Comparison of ENCODE assay signal across 11 cellular contexts in the genomic region with DNA sequence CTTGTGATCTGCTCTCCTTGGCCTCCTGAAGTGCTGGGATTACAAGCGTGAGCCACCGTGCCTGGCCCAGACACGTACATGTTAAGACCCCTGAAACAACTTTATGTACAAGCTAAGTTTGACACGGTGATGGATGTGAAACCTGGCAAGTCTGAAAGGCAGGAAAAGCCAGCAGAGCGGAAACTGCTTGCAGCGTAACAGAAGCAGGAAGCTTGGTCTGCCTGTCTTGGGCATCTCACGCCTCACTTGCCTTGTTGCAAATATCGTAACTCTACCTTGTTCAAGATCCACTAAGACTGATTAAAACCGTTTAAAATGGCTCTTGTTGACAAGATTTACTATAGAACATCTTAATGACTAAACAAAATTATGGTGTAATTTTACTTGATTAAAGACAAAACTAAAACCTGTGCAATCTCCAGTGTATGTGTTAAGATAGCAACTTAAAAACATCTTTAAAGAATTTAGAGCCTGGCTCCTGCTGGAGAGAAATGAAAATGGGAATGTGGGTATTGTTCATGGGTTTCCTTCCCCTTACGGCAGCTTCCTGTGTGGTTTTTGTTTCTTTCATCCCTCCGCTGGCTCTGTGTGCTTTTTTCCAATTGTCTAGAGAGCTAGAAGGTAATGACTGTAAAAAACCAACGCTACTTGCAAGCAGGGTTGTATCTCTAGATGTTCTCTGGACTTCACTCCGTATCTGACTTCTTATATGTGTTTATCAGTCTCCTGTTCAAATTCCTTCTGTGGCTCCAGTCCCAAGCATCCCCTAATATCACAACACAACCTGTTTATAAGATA.
DNase-seq lines count a peak whose midpoint lies in the region; ATAC-seq and TF ChIP-seq lines count a peak whose summit lies in the region.
"Had no signal": no experiment of that assay in that cellular context is flagged by ENCODE, and none has a peak within 500 bp of the region (broad histone marks: within the 10 kb centered on the region; RNA-seq: fewer than 3 reads in every experiment).

No MANE protein-coding gene starts in this region.

- H3K4me2 ChIP-seq in Loucy (ENCODE audit: low read depth, low read length, poor library complexity, severe bottlenecking) = peak overlapping the region; percentile 74
- no peak overlapping the region for H3K4me2 ChIP-seq in neuronal stem cell (ENCODE audit: insufficient read depth, low read length, poor library complexity, severe bottlenecking)

- no peaks in the 10 kb centered on the region for H3K79me1 ChIP-seq in neuronal stem cell (ENCODE audit: low read depth, low read length)

- H4K20me1 ChIP-seq in Loucy (ENCODE audit: insufficient read depth, low read length, poor library complexity, severe bottlenecking) = no peaks in the 10 kb centered on the region

- DNase-seq in NCI-H510A treated with DMSO at 0.1 percent for 48 hours (lab: John Stamatoyannopoulos, UW) (peak; percentile 29), NCI-H510A (lab: John Stamatoyannopoulos, UW) (no peak), neuronal stem cell (ENCODE audit: low spot score) (no peak), DMS153 treated with DMSO at 0.1 percent for 48 hours (lab: John Stamatoyannopoulos, UW; ENCODE audit: unreplicated experiment) (no peak)
- DNase-seq: DMS53, mesendoderm, NCI-H446 treated with DMSO at 0.1 percent for 48 hours had no signal

- H3K27me3 ChIP-seq in Loucy (ENCODE audit: insufficient read depth, low read length, poor library complexity, severe bottlenecking) (no peaks in the 10 kb centered on the region), neuronal stem cell (ENCODE audit: control insufficient read depth in 3 of 3, insufficient read depth in 3 of 3, low read depth in 1 of 3, low read length in 3 of 3) (no peaks in the 10 kb centered on the region)

- peak overlapping the region; percentile 68 for H3K4me3 Mint-ChIP-seq in activated naive CD8-positive, alpha-beta T cell

- no peak overlapping the region for H2BK120ac ChIP-seq in neuronal stem cell (ENCODE audit: low read depth, low read length)

- no peak overlapping the region for H2BK5ac ChIP-seq in neuronal stem cell (ENCODE audit: low read length)

- no peaks in the 10 kb centered on the region for H3K9me2 ChIP-seq in Loucy (replicated peaks; ENCODE audit: low read depth, low read length)

- H3K9me3 ChIP-seq in Loucy (ENCODE audit: insufficient read depth, low read depth, low read length) (no peaks in the 10 kb centered on the region), neuronal stem cell (replicated peaks in 1 of 2; ENCODE audit: control insufficient read depth in 2 of 2, insufficient read depth in 1 of 2, low read depth in 1 of 2, low read length in 2 of 2) (no peaks in the 10 kb centered on the region)

- peak overlapping the region; percentile 23 for H3K27ac Mint-ChIP-seq in activated naive CD8-positive, alpha-beta T cell

- H3K27ac ChIP-seq in neuronal stem cell (replicated peaks; ENCODE audit: low read length) = no peak overlapping the region

- H2AK5ac ChIP-seq in neuronal stem cell (ENCODE audit: low read depth, low read length) = no peak overlapping the region

- no peaks in the 10 kb centered on the region for H3K36me3 ChIP-seq in Loucy (ENCODE audit: insufficient read depth, low read length)
- no peaks in the 10 kb centered on the region for H3K36me3 ChIP-seq in neuronal stem cell (replicated peaks in 1 of 2; ENCODE audit: control insufficient read depth in 2 of 2, insufficient read depth in 2 of 2, low read length in 2 of 2)

- H2AFZ ChIP-seq in Loucy (ENCODE audit: low read length) = peak overlapping the region; percentile 44
- peak overlapping the region; percentile 5 for H2AFZ ChIP-seq in neuronal stem cell (ENCODE audit: low read length)

- H3K36me3 Mint-ChIP-seq in activated naive CD8-positive, alpha-beta T cell = no peaks in the 10 kb centered on the region

- H3K4me3 ChIP-seq in Loucy (ENCODE audit: low read length, poor library complexity, severe bottlenecking) (peak overlapping the region; percentile 61), neuronal stem cell (ENCODE audit: low read length in 2 of 2) (no peak overlapping the region)

- no peaks in the 10 kb centered on the region for H3K79me2 ChIP-seq in Loucy (ENCODE audit: insufficient read depth, low read length)

- H3K9ac ChIP-seq in Loucy (ENCODE audit: low read depth, low read length, poor library complexity, severe bottlenecking) (peak overlapping the region; percentile 14), neuronal stem cell (ENCODE audit: low read depth, low read length, poor library complexity) (no peak overlapping the region)

- H3K4ac ChIP-seq in neuronal stem cell (ENCODE audit: low read length) = no peak overlapping the region

- H3K14ac ChIP-seq in neuronal stem cell (ENCODE audit: low read length) = no peak overlapping the region

- H2BK12ac ChIP-seq in neuronal stem cell (ENCODE audit: low read length) = no peak overlapping the region

- WGBS in neuronal stem cell (ENCODE audit: extremely low coverage in 2 of 2, insufficient read length in 2 of 2, insufficient replicate concordance in 1 of 2), 2 donors = no CpG with 5 or more reads among the region's 13 CpGs

- H4K91ac ChIP-seq in neuronal stem cell (ENCODE audit: low read depth, low read length, poor library complexity) = no peak overlapping the region

- H3F3A ChIP-seq in Loucy (ENCODE audit: low read depth) = no peaks in the 10 kb centered on the region

- H3K27me3 Mint-ChIP-seq in activated naive CD8-positive, alpha-beta T cell = no peaks in the 10 kb centered on the region

- ATAC-seq in HG03439 (IDR thresholded peaks at IDR 0.05; ENCODE audit: unreplicated experiment) (no peak), HG02763 (IDR thresholded peaks at IDR 0.05; ENCODE audit: unreplicated experiment) (no peak)

- peaks cover 24% of the 10 kb centered on the region for H3K4me1 Mint-ChIP-seq in activated naive CD8-positive, alpha-beta T cell (ENCODE audit: low read depth)

- peak overlapping the region; percentile 81 for H3K18ac ChIP-seq in neuronal stem cell (ENCODE audit: low read length)

- H3K4me1 ChIP-seq in Loucy (ENCODE audit: insufficient read depth, low read length, poor library complexity, severe bottlenecking) (peaks cover 11% of the 10 kb centered on the region), neuronal stem cell (ENCODE audit: control insufficient read depth in 2 of 2, insufficient read depth in 1 of 2, low read depth in 1 of 2, low read length in 2 of 2) (peaks cover 0 to 7% of the 10 kb centered on the region in 2 donors)

- H3K23ac ChIP-seq in neuronal stem cell (ENCODE audit: low read depth, low read length, poor library complexity) = no peak overlapping the region

- no peak for TF ChIP-seq CTCF in Loucy (conservative IDR thresholded peaks at IDR 0.05; ENCODE audit: low read length)

- no peak overlapping the region for H2BK15ac ChIP-seq in neuronal stem cell (ENCODE audit: low read length)

- H3K9me3 Mint-ChIP-seq in activated naive CD8-positive, alpha-beta T cell (ENCODE audit: low read depth) = no peaks in the 10 kb centered on the region

- no peak overlapping the region for H4K8ac ChIP-seq in neuronal stem cell (ENCODE audit: low read depth, low read length)
